Comparison of ENCODE assay signal across 12 cellular contexts in genomic region chr3:152177757-152178156, GRCh38.
DNase-seq lines count a peak whose midpoint lies in the region; ATAC-seq and TF ChIP-seq lines count a peak whose summit lies in the region.
"Had no signal": no experiment of that assay in that cellular context is flagged by ENCODE, and none has a peak within 500 bp of the region (broad histone marks: within the 10 kb centered on the region; RNA-seq: fewer than 3 reads in every experiment).

No MANE protein-coding gene starts in this region.

- no peaks in the 10 kb centered on the region for H3K27me3 ChIP-seq in neutrophil
- H3K27me3 ChIP-seq in esophagus muscularis mucosa: no peaks in the 10 kb centered on the region
- H3K27me3 ChIP-seq: vagina had no signal

- ATAC-seq in GM19324 (IDR thresholded peaks at IDR 0.05; ENCODE audit: low FRiP score, unreplicated experiment) (peak; percentile 84), HG02642 (IDR thresholded peaks at IDR 0.05; ENCODE audit: poor library complexity, unreplicated experiment) (peak; percentile 93), HG03439 (IDR thresholded peaks at IDR 0.05; ENCODE audit: unreplicated experiment) (peak; percentile 69)

- H3K4me3 ChIP-seq in neutrophil (ENCODE audit: low read depth in 1 of 2, low read length in 1 of 2) (no peak overlapping the region), esophagus muscularis mucosa (no peak overlapping the region)
- H3K4me3 ChIP-seq: vagina had no signal

- intact Hi-C loops in esophagus muscularis mucosa (cut with DNase I): no loop called here

- H3K4me1 ChIP-seq in neutrophil (ENCODE audit: control insufficient read depth in 1 of 2, insufficient read depth in 1 of 2, low read depth in 1 of 2, low read length in 1 of 2) (peaks cover 10 to 24% of the 10 kb centered on the region in 2 experiments), esophagus muscularis mucosa (peaks cover 0 to 15% (median 4%) of the 10 kb centered on the region in 4 donors)

- no peak for DNase-seq in mesenteric fat pad (ENCODE audit: low spot score)
- DNase-seq in dermis blood vessel endothelial cell: no peak
- no peak for DNase-seq in activated gamma-delta T cell (lab: John Stamatoyannopoulos, UW)
- DNase-seq in esophagus muscularis mucosa (ENCODE audit: extremely low spot score): no peak
- DNase-seq: activated naive CD4-positive, alpha-beta T cell; foreskin melanocyte; NCI-H2081 had no signal

- TF ChIP-seq EP300 in esophagus muscularis mucosa (IDR thresholded peaks at IDR 0.05): no peak

- 100% methylated on average over 1 of the region's 1 CpG for WGBS in esophagus muscularis mucosa

- H3K27ac ChIP-seq in neutrophil (peak overlapping the region; percentile 48), esophagus muscularis mucosa (replicated peaks in 1 of 4) (no peak overlapping the region)
- H3K27ac ChIP-seq: vagina had no signal

- TF ChIP-seq CTCF in neutrophil (IDR thresholded peaks at IDR 0.05) (no peak), esophagus muscularis mucosa (IDR thresholded peaks at IDR 0.05) (no peak)

- no peak for TF ChIP-seq POLR2A in esophagus muscularis mucosa (IDR thresholded peaks at IDR 0.05; ENCODE audit: low read depth)

- no peaks in the 10 kb centered on the region for H3K9me3 ChIP-seq in neutrophil
- H3K9me3 ChIP-seq in esophagus muscularis mucosa: no peaks in the 10 kb centered on the region
- H3K9me3 ChIP-seq: vagina had no signal

- H3K36me3 ChIP-seq in neutrophil (no peaks in the 10 kb centered on the region), esophagus muscularis mucosa (no peaks in the 10 kb centered on the region)
- H3K36me3 ChIP-seq: vagina had no signal
